In the genomic region with DNA sequence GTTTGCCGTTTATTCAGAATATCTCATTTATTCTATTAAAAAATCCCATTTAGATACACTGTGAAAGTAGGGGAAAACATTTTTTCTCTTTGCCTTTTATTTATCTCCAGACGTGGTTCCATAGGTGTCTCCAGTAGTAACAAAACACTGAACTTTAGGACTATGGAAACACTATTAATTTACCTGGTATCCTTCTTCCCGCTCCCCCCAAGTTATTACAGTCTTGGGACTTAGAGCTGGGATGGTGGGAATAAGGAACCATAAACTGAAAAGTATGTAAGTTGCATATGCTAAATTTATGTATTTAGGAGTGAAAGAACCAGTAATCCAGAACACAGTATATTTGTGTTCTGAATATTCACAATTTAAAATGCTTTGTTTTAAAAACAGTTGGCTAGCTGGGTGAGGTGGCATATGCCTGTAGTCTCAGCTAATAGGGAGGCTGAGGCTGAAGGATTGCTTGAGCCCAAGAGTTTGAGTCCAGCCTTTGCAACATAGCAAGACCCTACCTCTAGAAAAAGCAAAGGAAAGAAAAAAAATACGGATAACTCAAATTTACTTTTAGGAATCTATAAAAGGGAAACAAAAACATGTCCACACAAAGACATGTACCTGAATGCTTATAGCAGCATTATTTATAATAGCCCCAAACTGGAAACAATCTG, we compare ENCODE assay signal across 2 cellular contexts.
TF ChIP-seq lines count a peak whose summit lies in the region.

No MANE protein-coding gene starts in this region.

TF ChIP-seq in SK-N-SH, 30 proteins besides CTCF, POLR2A, EP300 and RAD21:
- no peak for TF ChIP-seq FOXJ3 (CRISPR knock-in tag; IDR thresholded peaks at IDR 0.05)
TF ChIP-seq in SK-N-SH: peak in this region for 0.

TF ChIP-seq in SK-N-SH treated with all-trans-retinoic acid at 6 μM for 48 hours, 23 proteins besides CTCF, POLR2A, EP300 and RAD21:
- TF ChIP-seq, protein P1, sequence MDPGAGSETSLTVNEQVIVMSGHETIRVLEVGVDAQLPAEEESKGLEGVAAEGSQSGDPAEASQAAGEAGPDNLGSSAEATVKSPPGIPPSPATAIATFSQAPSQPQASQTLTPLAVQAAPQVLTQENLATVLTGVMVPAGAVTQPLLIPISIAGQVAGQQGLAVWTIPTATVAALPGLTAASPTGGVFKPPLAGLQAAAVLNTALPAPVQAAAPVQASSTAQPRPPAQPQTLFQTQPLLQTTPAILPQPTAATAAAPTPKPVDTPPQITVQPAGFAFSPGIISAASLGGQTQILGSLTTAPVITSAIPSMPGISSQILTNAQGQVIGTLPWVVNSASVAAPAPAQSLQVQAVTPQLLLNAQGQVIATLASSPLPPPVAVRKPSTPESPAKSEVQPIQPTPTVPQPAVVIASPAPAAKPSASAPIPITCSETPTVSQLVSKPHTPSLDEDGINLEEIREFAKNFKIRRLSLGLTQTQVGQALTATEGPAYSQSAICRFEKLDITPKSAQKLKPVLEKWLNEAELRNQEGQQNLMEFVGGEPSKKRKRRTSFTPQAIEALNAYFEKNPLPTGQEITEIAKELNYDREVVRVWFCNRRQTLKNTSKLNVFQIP (CRISPR knock-in tag; IDR thresholded peaks at IDR 0.05; ENCODE audit: borderline replicate concordance, low read depth) = no peak
- TF ChIP-seq ESRRG (CRISPR knock-in tag; IDR thresholded peaks at IDR 0.05) = no peak
- no peak for TF ChIP-seq OSR1 (CRISPR knock-in tag; IDR thresholded peaks at IDR 0.05)
- TF ChIP-seq CSRNP3 (CRISPR knock-in tag; IDR thresholded peaks at IDR 0.05) = no peak
- TF ChIP-seq ISL1 (CRISPR knock-in tag; IDR thresholded peaks at IDR 0.05) = no peak
- no peak for TF ChIP-seq ZC3H10 (CRISPR knock-in tag; IDR thresholded peaks at IDR 0.05)
- no peak for TF ChIP-seq RARB (CRISPR knock-in tag; IDR thresholded peaks at IDR 0.05)
- no peak for TF ChIP-seq PPARA (CRISPR knock-in tag; IDR thresholded peaks at IDR 0.05; ENCODE audit: borderline replicate concordance)
- no peak for TF ChIP-seq ZFP30 (CRISPR knock-in tag; IDR thresholded peaks at IDR 0.05)
- TF ChIP-seq ZNF70 (CRISPR knock-in tag; IDR thresholded peaks at IDR 0.05) = no peak
- TF ChIP-seq ZNF8 (CRISPR knock-in tag; IDR thresholded peaks at IDR 0.05) = no peak
- TF ChIP-seq ZNF565 (CRISPR knock-in tag; conservative IDR thresholded peaks at IDR 0.05; ENCODE audit: low read depth) = no peak
- no peak for TF ChIP-seq SNAI2 (CRISPR knock-in tag; IDR thresholded peaks at IDR 0.05)
- TF ChIP-seq GLIS3 (CRISPR knock-in tag; IDR thresholded peaks at IDR 0.05) = no peak
- TF ChIP-seq TOX (CRISPR knock-in tag; IDR thresholded peaks at IDR 0.05; ENCODE audit: borderline replicate concordance) = no peak
- no peak for TF ChIP-seq ARNTL (CRISPR knock-in tag; IDR thresholded peaks at IDR 0.05; ENCODE audit: borderline replicate concordance, low read depth)
- no peak for TF ChIP-seq BACH2 (CRISPR knock-in tag; IDR thresholded peaks at IDR 0.05; ENCODE audit: borderline replicate concordance)
- TF ChIP-seq CREB5 (CRISPR knock-in tag; IDR thresholded peaks at IDR 0.05; ENCODE audit: low read depth) = no peak
- TF ChIP-seq PATZ1 (CRISPR knock-in tag; IDR thresholded peaks at IDR 0.05; ENCODE audit: borderline replicate concordance) = no peak
